In the genomic region with DNA sequence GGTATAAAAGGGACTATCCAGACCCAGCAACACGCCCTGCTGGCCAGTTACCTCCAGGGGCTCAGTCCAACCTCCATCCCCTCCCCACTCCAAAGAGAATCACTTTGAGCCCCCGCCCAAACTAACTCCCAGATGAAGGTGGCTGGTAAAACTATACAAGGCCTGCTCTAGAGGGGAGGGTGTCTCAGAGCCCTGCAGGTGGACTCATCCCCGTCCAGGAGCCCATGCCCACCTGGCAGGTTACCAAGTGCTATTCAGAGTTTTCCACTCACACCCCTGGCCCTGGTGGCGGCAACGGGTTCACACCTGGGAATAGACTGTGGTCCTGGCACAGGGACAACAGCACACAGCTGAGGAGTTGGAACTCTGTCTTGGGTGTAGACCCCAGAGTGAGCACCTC, we compare ENCODE assay signal across 12 cellular contexts. TPM values are rescaled to one million over a fixed set of nuclear protein-coding genes. Genes with fewer than 3 reads are reported as not detected.
DNase-seq lines count a peak whose midpoint lies in the region; ATAC-seq and TF ChIP-seq lines count a peak whose summit lies in the region.
"Had no signal": no experiment of that assay in that cellular context is flagged by ENCODE, and none has a peak within 500 bp of the region (broad histone marks: within the 10 kb centered on the region; RNA-seq: fewer than 3 reads in every experiment).

No MANE protein-coding gene starts in this region.

- no peaks in the 10 kb centered on the region for H3K27me3 Mint-ChIP-seq in activated T-cell treated with anti-CD3 and anti-CD28 coated beads, Interleukin-2, amount 50 U/mL, for 24 hours
- no peaks in the 10 kb centered on the region for H3K27me3 Mint-ChIP-seq in activated T-cell treated with anti-CD3 and anti-CD28 coated beads, Interleukin-2, amount 50 U/mL, for 72 hours (ENCODE audit: low read depth)
- H3K27me3 Mint-ChIP-seq in naive thymus-derived CD4-positive, alpha-beta T cell = peaks cover 0 to 15% (median 0%) of the 10 kb centered on the region in 5 donors
- no peaks in the 10 kb centered on the region for H3K27me3 Mint-ChIP-seq in type B pancreatic cell
- H3K27me3 Mint-ChIP-seq: activated T-helper 17 cell treated with anti-CD3 and anti-CD28 coated beads, Interleukin-2, amount 50 U/mL, for 72 hours; progenitor cell of endocrine pancreas had no signal

- H3K27ac Mint-ChIP-seq in activated T-cell treated with anti-CD3 and anti-CD28 coated beads, Interleukin-2, amount 50 U/mL, for 24 hours = no peak overlapping the region
- no peak overlapping the region for H3K27ac Mint-ChIP-seq in activated T-cell treated with anti-CD3 and anti-CD28 coated beads, Interleukin-2, amount 50 U/mL, for 72 hours
- H3K27ac Mint-ChIP-seq in naive thymus-derived CD4-positive, alpha-beta T cell = peak overlapping the region in 8 of 9 donors; percentile 55 to 92 (median 84)
- peak overlapping the region; percentile 91 for H3K27ac Mint-ChIP-seq in type B pancreatic cell
- H3K27ac Mint-ChIP-seq: activated CD4-positive, alpha-beta memory T cell treated with anti-CD3 and anti-CD28 coated beads, Interleukin-2, amount 10 ng/mL, durations not matched to agents 7 days and 5 days; activated T-helper 17 cell treated with anti-CD3 and anti-CD28 coated beads, Interleukin-2, amount 50 U/mL, for 72 hours had no signal

- peaks cover 0 to 5% of the 10 kb centered on the region in 2 donors for H3K4me1 ChIP-seq in esophagus (ENCODE audit: control insufficient read depth in 2 of 2, insufficient read depth in 2 of 2, low read length in 1 of 2)
- peaks cover 0 to 5% of the 10 kb centered on the region in 2 donors for H3K4me1 ChIP-seq in naive thymus-derived CD4-positive, alpha-beta T cell (ENCODE audit: control insufficient read depth in 2 of 2, insufficient read depth in 2 of 2, low read length in 2 of 2)
- H3K4me1 ChIP-seq in prostate gland (replicated peaks) = no peaks in the 10 kb centered on the region

- peak overlapping the region; percentile 17 to 84 for H3K27ac ChIP-seq in esophagus (ENCODE audit: low read depth in 2 of 2, low read length in 1 of 2)
- no peak overlapping the region for H3K27ac ChIP-seq in naive thymus-derived CD4-positive, alpha-beta T cell (ENCODE audit: low read depth, low read length)
- H3K27ac ChIP-seq in prostate gland = peak overlapping the region in 1 of 2 donors; percentile 24

- H3K9me3 ChIP-seq in esophagus (ENCODE audit: control insufficient read depth in 2 of 2, insufficient read depth in 1 of 2, low read depth in 1 of 2, low read length in 1 of 2) (no peaks in the 10 kb centered on the region), prostate gland (no peaks in the 10 kb centered on the region)
- H3K9me3 ChIP-seq in naive thymus-derived CD4-positive, alpha-beta T cell (ENCODE audit: control insufficient read depth in 2 of 3, low read length in 3 of 3) = no peaks in the 10 kb centered on the region

- H3K27me3 ChIP-seq in esophagus (ENCODE audit: control insufficient read depth in 1 of 2, insufficient read depth in 2 of 2, low read length in 2 of 2) = no peaks in the 10 kb centered on the region
- H3K27me3 ChIP-seq in naive thymus-derived CD4-positive, alpha-beta T cell (ENCODE audit: control insufficient read depth in 2 of 2, insufficient read depth in 2 of 2, low read length in 2 of 2) = no peaks in the 10 kb centered on the region
- no peaks in the 10 kb centered on the region for H3K27me3 ChIP-seq in prostate gland (replicated peaks; ENCODE audit: insufficient read depth)

- H3K36me3 Mint-ChIP-seq in activated T-cell treated with anti-CD3 and anti-CD28 coated beads, Interleukin-2, amount 50 U/mL, for 24 hours (ENCODE audit: low read depth) = peaks cover 70% of the 10 kb centered on the region
- peaks cover 0 to 2% of the 10 kb centered on the region in 2 donors for H3K36me3 Mint-ChIP-seq in activated T-cell treated with anti-CD3 and anti-CD28 coated beads, Interleukin-2, amount 50 U/mL, for 72 hours (ENCODE audit: insufficient read depth in 2 of 2)
- H3K36me3 Mint-ChIP-seq in naive thymus-derived CD4-positive, alpha-beta T cell = peaks cover 4 to 50% (median 29%) of the 10 kb centered on the region in 5 donors
- H3K36me3 Mint-ChIP-seq in type B pancreatic cell = peaks cover 51% of the 10 kb centered on the region

- intact Hi-C loops in naive thymus-derived CD4-positive, alpha-beta T cell (cut with micrococcal nuclease) = no loop called here
- intact Hi-C loops in prostate gland (cut with DNase I) = no loop called here

- DNase-seq in activated T-cell treated with anti-CD3 and anti-CD28 coated beads, Interleukin-2, amount 50 U/mL, for 24 hours = peak; percentile 25
- no peak for DNase-seq in activated T-cell treated with anti-CD3 and anti-CD28 coated beads, Interleukin-2, amount 50 U/mL, for 72 hours
- DNase-seq in naive thymus-derived CD4-positive, alpha-beta T cell = no peak
- DNase-seq in type B pancreatic cell (ENCODE audit: extremely low spot score, unreplicated experiment) (no peak), prostate gland (ENCODE audit: low spot score) (no peak)
- no peak for DNase-seq in activated CD4-positive, alpha-beta T cell treated with anti-CD3 and anti-CD28 coated beads, Interleukin-2, amount 50 U/mL, for 4 hours
- DNase-seq: activated CD4-positive, alpha-beta memory T cell treated with anti-CD3 and anti-CD28 coated beads, Interleukin-2, amount 10 ng/mL, durations not matched to agents 7 days and 5 days; GF-D8 had no signal

- peaks cover 13% of the 10 kb centered on the region for H3K4me1 Mint-ChIP-seq in activated T-cell treated with anti-CD3 and anti-CD28 coated beads, Interleukin-2, amount 50 U/mL, for 24 hours (ENCODE audit: low read depth)
- peaks cover 18% of the 10 kb centered on the region for H3K4me1 Mint-ChIP-seq in activated T-cell treated with anti-CD3 and anti-CD28 coated beads, Interleukin-2, amount 50 U/mL, for 72 hours (ENCODE audit: low read depth)
- H3K4me1 Mint-ChIP-seq in naive thymus-derived CD4-positive, alpha-beta T cell = peaks cover 4 to 47% (median 28%) of the 10 kb centered on the region in 7 donors
- peaks cover 53% of the 10 kb centered on the region for H3K4me1 Mint-ChIP-seq in type B pancreatic cell (ENCODE audit: unreplicated experiment)
- H3K4me1 Mint-ChIP-seq: activated CD4-positive, alpha-beta memory T cell treated with anti-CD3 and anti-CD28 coated beads, Interleukin-2, amount 10 ng/mL, durations not matched to agents 7 days and 5 days; activated T-helper 17 cell treated with anti-CD3 and anti-CD28 coated beads, Interleukin-2, amount 50 U/mL, for 72 hours had no signal

- CTCF ChIA-PET in naive thymus-derived CD4-positive, alpha-beta T cell (lab: Charles Lee) = no interaction called here

- no peaks in the 10 kb centered on the region for H3K9me3 Mint-ChIP-seq in activated T-cell treated with anti-CD3 and anti-CD28 coated beads, Interleukin-2, amount 50 U/mL, for 24 hours
- H3K9me3 Mint-ChIP-seq in activated T-cell treated with anti-CD3 and anti-CD28 coated beads, Interleukin-2, amount 50 U/mL, for 72 hours = no peaks in the 10 kb centered on the region
- H3K9me3 Mint-ChIP-seq in naive thymus-derived CD4-positive, alpha-beta T cell = no peaks in the 10 kb centered on the region
- H3K9me3 Mint-ChIP-seq in type B pancreatic cell = peaks cover 3% of the 10 kb centered on the region
- H3K9me3 Mint-ChIP-seq: activated CD4-positive, alpha-beta memory T cell treated with anti-CD3 and anti-CD28 coated beads, Interleukin-2, amount 10 ng/mL, durations not matched to agents 7 days and 5 days; activated T-helper 17 cell treated with anti-CD3 and anti-CD28 coated beads, Interleukin-2, amount 50 U/mL, for 72 hours had no signal

- no peak for ATAC-seq in activated T-cell treated with anti-CD3 and anti-CD28 coated beads, Interleukin-2, amount 50 U/mL, for 72 hours (replicated peaks in 1 of 2)
- ATAC-seq in naive thymus-derived CD4-positive, alpha-beta T cell = no peak
- no peak for ATAC-seq in GM18907 (IDR thresholded peaks at IDR 0.05; ENCODE audit: unreplicated experiment)
- ATAC-seq: activated T-helper 17 cell treated with anti-CD3 and anti-CD28 coated beads, Interleukin-2, amount 50 U/mL, for 72 hours had no signal

- POLR2A ChIA-PET in naive thymus-derived CD4-positive, alpha-beta T cell (lab: Charles Lee) = no interaction called here

- TF ChIP-seq CTCF in type B pancreatic cell (conservative IDR thresholded peaks at IDR 0.05) (no peak), prostate gland (IDR thresholded peaks at IDR 0.05) (no peak)

- H3K36me3 ChIP-seq in esophagus (ENCODE audit: control insufficient read depth in 2 of 2, insufficient read depth in 2 of 2, low read length in 1 of 2) (peaks cover 4 to 18% of the 10 kb centered on the region in 2 donors), prostate gland (peaks cover 19 to 20% of the 10 kb centered on the region in 2 donors)
- peaks cover 0 to 78% (median 7%) of the 10 kb centered on the region in 3 experiments for H3K36me3 ChIP-seq in naive thymus-derived CD4-positive, alpha-beta T cell (ENCODE audit: control insufficient read depth in 2 of 3, insufficient read depth in 3 of 3, low read length in 3 of 3)

- H3K4me3 ChIP-seq in esophagus (ENCODE audit: low read depth in 1 of 2, low read length in 2 of 2) (no peak overlapping the region), prostate gland (no peak overlapping the region)
- no peak overlapping the region for H3K4me3 ChIP-seq in naive thymus-derived CD4-positive, alpha-beta T cell (ENCODE audit: low read length)

- WGBS in esophagus, 2 donors = 68% methylated on average over 5 of the region's 5 CpGs
- WGBS in prostate gland = 42% methylated on average over 5 of the region's 5 CpGs

- TF ChIP-seq POLR2A in prostate gland (IDR thresholded peaks at IDR 0.05) = no peak

- no peak overlapping the region for H3K4me3 Mint-ChIP-seq in activated T-cell treated with anti-CD3 and anti-CD28 coated beads, Interleukin-2, amount 50 U/mL, for 24 hours
- no peak overlapping the region for H3K4me3 Mint-ChIP-seq in activated T-cell treated with anti-CD3 and anti-CD28 coated beads, Interleukin-2, amount 50 U/mL, for 72 hours
- H3K4me3 Mint-ChIP-seq in naive thymus-derived CD4-positive, alpha-beta T cell = peak overlapping the region in 1 of 10 donors; percentile 38
- H3K4me3 Mint-ChIP-seq in type B pancreatic cell = peak overlapping the region; percentile 82
- H3K4me3 Mint-ChIP-seq: activated CD4-positive, alpha-beta memory T cell treated with anti-CD3 and anti-CD28 coated beads, Interleukin-2, amount 10 ng/mL, durations not matched to agents 7 days and 5 days; activated T-helper 17 cell treated with anti-CD3 and anti-CD28 coated beads, Interleukin-2, amount 50 U/mL, for 72 hours had no signal

RNA-seq across cellular contexts. Expression of gene AXIN2, which starts 29.0 kb away (rescaled TPM):
- total RNA-seq in activated T-cell treated with anti-CD3 and anti-CD28 coated beads, Interleukin-2, amount 50 U/mL, for 72 hours = 1 to 10 TPM; 5.9 to 6.9 TPM
- polyA plus RNA-seq in esophagus = 1 to 10 TPM; 1.8 to 2.7 TPM
- total RNA-seq in naive thymus-derived CD4-positive, alpha-beta T cell = 10 to 100 TPM in 4 of 5 experiments, 1 to 10 TPM in 1; 7.4 to 63.4 (median 39.5) TPM
- polyA plus RNA-seq in naive thymus-derived CD4-positive, alpha-beta T cell = 10 to 100 TPM; 10.5 to 16.2 TPM
- total RNA-seq in type B pancreatic cell (ENCODE audit: low replicate concordance) = 29.2 and 115 TPM in 2 replicates
- 10 to 100 TPM; 32.3 to 54.6 TPM for total RNA-seq in prostate gland

Comparison
In these comparisons a context has a peak if more than half of its experiments do, and no peak if none do; other contexts are left out.
1. H3K27ac Mint-ChIP-seq: peak in naive thymus-derived CD4-positive, alpha-beta T cell (8 of 9) and type B pancreatic cell (single experiment); none in activated T-cell treated with anti-CD3 and anti-CD28 coated beads, Interleukin-2, amount 50 U/mL, for 24 hours (single experiment) and activated T-cell treated with anti-CD3 and anti-CD28 coated beads, Interleukin-2, amount 50 U/mL, for 72 hours (single experiment).